Comparison of ENCODE assay signal across 22 cellular contexts in the genomic region with DNA sequence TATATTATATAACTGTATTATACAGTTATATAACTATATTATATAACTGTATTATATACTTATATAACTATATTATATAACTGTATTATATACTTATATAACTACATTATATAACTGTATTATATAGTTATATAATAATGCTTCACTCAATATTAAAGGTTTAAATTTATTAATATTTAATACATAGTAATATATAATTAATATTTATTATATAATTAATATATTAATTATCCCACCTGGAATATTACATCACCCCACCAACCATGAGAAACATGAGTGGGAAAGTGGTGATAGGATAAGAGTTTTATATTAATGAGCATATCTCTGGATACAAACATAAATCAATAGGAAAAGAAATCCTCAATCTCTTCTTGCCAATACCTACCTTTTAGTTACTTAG.
"Had no signal": no experiment of that assay in that cellular context is flagged by ENCODE, and none has a peak within 500 bp of the region (broad histone marks: within the 10 kb centered on the region; RNA-seq: fewer than 3 reads in every experiment).

No MANE protein-coding gene starts in this region.

- H3K27ac Mint-ChIP-seq: dendritic cell treated with granulocyte-macrophage colony-stimulating factor and Interleukin-4, amounts not matched to agents 40 ng/mL and 50 ng/mL, for 4 days; effector memory CD8-positive, alpha-beta T cell; endodermal cell had no signal

- DNase-seq: colonic mucosa; cortex of kidney; dermis blood vessel endothelial cell; dorsolateral prefrontal cortex; effector CD4-positive, alpha-beta T cell; effector CD8-positive, alpha-beta T cell; effector memory CD4-positive, alpha-beta T cell; effector memory CD8-positive, alpha-beta T cell; endodermal cell; erythroblast; esophagus squamous epithelium; foreskin fibroblast; foreskin keratinocyte; foreskin melanocyte; gastrocnemius medialis; glutamatergic neuron; head of caudate nucleus; heart left ventricle; heart right ventricle had no signal

- H3K4me1 Mint-ChIP-seq: endodermal cell had no signal

- H3K9me3 Mint-ChIP-seq: endodermal cell had no signal

- H3K27me3 Mint-ChIP-seq: dendritic cell treated with granulocyte-macrophage colony-stimulating factor and Interleukin-4, amounts not matched to agents 40 ng/mL and 50 ng/mL, for 4 days; effector memory CD8-positive, alpha-beta T cell had no signal

- ATAC-seq: effector memory CD8-positive, alpha-beta T cell; esophagus mucosa; foreskin keratinocyte; gastrocnemius medialis; gastroesophageal sphincter; heart left ventricle; heart right ventricle had no signal

- H3K4me3 Mint-ChIP-seq: dendritic cell treated with granulocyte-macrophage colony-stimulating factor and Interleukin-4, amounts not matched to agents 40 ng/mL and 50 ng/mL, for 4 days; effector memory CD8-positive, alpha-beta T cell; endodermal cell had no signal
